9 cellular contexts compared by ENCODE assay signal in genomic region chr16:1983053-1983543, GRCh38. TPM values are rescaled to one million over a fixed set of nuclear protein-coding genes. Genes with fewer than 3 reads are reported as not detected.
A peak's percentile ranks its signal among the peaks of the same experiment; 100 is the strongest.
DNase-seq lines count a peak whose midpoint lies in the region; ATAC-seq and TF ChIP-seq lines count a peak whose summit lies in the region.
"Had no signal": no experiment of that assay in that cellular context is flagged by ENCODE, and none has a peak within 500 bp of the region (broad histone marks: within the 10 kb centered on the region; RNA-seq: fewer than 3 reads in every experiment).

No MANE protein-coding gene starts in this region.

- intact Hi-C loops in left lung (cut with DNase I) = no loop called here

- TF ChIP-seq POLR2A in suprapubic skin (IDR thresholded peaks at IDR 0.05) = no peak

- H3K27ac ChIP-seq in left lung = peak overlapping the region; percentile 63 to 88
- peak overlapping the region; percentile 74 for H3K27ac ChIP-seq in suprapubic skin

- ATAC-seq in left lung (no peak), HG03432 (IDR thresholded peaks at IDR 0.05; ENCODE audit: unreplicated experiment) (no peak), HG03280 (IDR thresholded peaks at IDR 0.05; ENCODE audit: unreplicated experiment) (no peak), HG03439 (IDR thresholded peaks at IDR 0.05; ENCODE audit: unreplicated experiment) (no peak)

- peaks cover 10% of the 10 kb centered on the region for H3K36me3 Mint-ChIP-seq in T-helper 2 cell treated with Interferon-gamma antibody and Interleukin-4, amounts not matched to agents 5 μg/mL and 100 μg/mL, for 36 hours (ENCODE audit: low read depth)
- peaks cover 16% of the 10 kb centered on the region for H3K36me3 Mint-ChIP-seq in activated naive CD8-positive, alpha-beta T cell treated with anti-CD3 and anti-CD28 coated beads for 36 hours

- H3K4me1 ChIP-seq in left lung (peaks cover 15 to 34% of the 10 kb centered on the region in 2 donors), suprapubic skin (peaks cover 66% of the 10 kb centered on the region)

- H3K4me1 Mint-ChIP-seq in T-helper 2 cell treated with Interferon-gamma antibody and Interleukin-4, amounts not matched to agents 5 μg/mL and 100 μg/mL, for 36 hours (ENCODE audit: low read depth) = peaks cover 12% of the 10 kb centered on the region
- H3K4me1 Mint-ChIP-seq in activated naive CD8-positive, alpha-beta T cell treated with anti-CD3 and anti-CD28 coated beads for 36 hours = peaks cover 17% of the 10 kb centered on the region

- WGBS in suprapubic skin = 30% methylated on average over 18 of the region's 18 CpGs

- peaks cover 30% of the 10 kb centered on the region for H3K27me3 Mint-ChIP-seq in T-helper 2 cell treated with Interferon-gamma antibody and Interleukin-4, amounts not matched to agents 5 μg/mL and 100 μg/mL, for 36 hours (ENCODE audit: low read depth)
- H3K27me3 Mint-ChIP-seq in activated naive CD8-positive, alpha-beta T cell treated with anti-CD3 and anti-CD28 coated beads for 36 hours = peaks cover 37% of the 10 kb centered on the region

- TF ChIP-seq EP300 in suprapubic skin (IDR thresholded peaks at IDR 0.05) = no peak

- H3K27ac Mint-ChIP-seq in T-helper 2 cell treated with Interferon-gamma antibody and Interleukin-4, amounts not matched to agents 5 μg/mL and 100 μg/mL, for 36 hours = no peak overlapping the region
- H3K27ac Mint-ChIP-seq in activated naive CD8-positive, alpha-beta T cell treated with anti-CD3 and anti-CD28 coated beads for 36 hours = no peak overlapping the region

- no peaks in the 10 kb centered on the region for H3K9me3 Mint-ChIP-seq in T-helper 2 cell treated with Interferon-gamma antibody and Interleukin-4, amounts not matched to agents 5 μg/mL and 100 μg/mL, for 36 hours
- no peaks in the 10 kb centered on the region for H3K9me3 Mint-ChIP-seq in activated naive CD8-positive, alpha-beta T cell treated with anti-CD3 and anti-CD28 coated beads for 36 hours

- H3K36me3 ChIP-seq in left lung (peaks cover 0 to 39% of the 10 kb centered on the region in 2 donors), suprapubic skin (peaks cover 17% of the 10 kb centered on the region)

- H3K9me3 ChIP-seq in left lung = no peaks in the 10 kb centered on the region
- H3K9me3 ChIP-seq in suprapubic skin = no peaks in the 10 kb centered on the region

- H3K4me3 Mint-ChIP-seq in T-helper 2 cell treated with Interferon-gamma antibody and Interleukin-4, amounts not matched to agents 5 μg/mL and 100 μg/mL, for 36 hours = peak overlapping the region; percentile 69
- H3K4me3 Mint-ChIP-seq in activated naive CD8-positive, alpha-beta T cell treated with anti-CD3 and anti-CD28 coated beads for 36 hours = peak overlapping the region; percentile 70

- H3K4me3 ChIP-seq in left lung = peak overlapping the region; percentile 71 to 88
- peak overlapping the region; percentile 74 for H3K4me3 ChIP-seq in suprapubic skin

- TF ChIP-seq CTCF in left lung (IDR thresholded peaks at IDR 0.05) (no peak), suprapubic skin (IDR thresholded peaks at IDR 0.05) (no peak)

- H3K27me3 ChIP-seq in left lung = peaks cover 24 to 58% of the 10 kb centered on the region in 2 donors
- H3K27me3 ChIP-seq in suprapubic skin = peaks cover 22% of the 10 kb centered on the region

- DNase-seq in T-helper 2 cell treated with Interferon-gamma antibody and Interleukin-4, amounts not matched to agents 5 μg/mL and 100 μg/mL, for 36 hours (ENCODE audit: low spot score) = no peak
- no peak for DNase-seq in T-helper 2 cell
- no peak for DNase-seq in activated naive CD8-positive, alpha-beta T cell treated with anti-CD3 and anti-CD28 coated beads for 36 hours
- no peak for DNase-seq in left lung
- DNase-seq in suprapubic skin (ENCODE audit: low spot score in 2 of 2) = no peak

RNA-seq across cellular contexts. Expression of gene GFER, which starts 0.9 kb away (rescaled TPM):
- 10 to 100 TPM; 27.3 to 29.5 TPM for total RNA-seq in activated naive CD8-positive, alpha-beta T cell treated with anti-CD3 and anti-CD28 coated beads for 36 hours
- total RNA-seq in left lung (10 to 100 TPM; 25.8 to 26.1 TPM), suprapubic skin (10 to 100 TPM in 1 of 4 donors, 1 to 10 TPM in 3; 7.0 to 11.2 (median 9.5) TPM)

RNA-seq across cellular contexts. Expression of gene NOXO1, which starts 1.8 kb away (rescaled TPM):
- under 1 TPM in 1 of 2 experiments, not detected in 1; 0.35 TPM for total RNA-seq in activated naive CD8-positive, alpha-beta T cell treated with anti-CD3 and anti-CD28 coated beads for 36 hours
- 1 to 10 TPM; 4.4 to 5.6 TPM for total RNA-seq in left lung
- 1 to 10 TPM in 3 of 4 donors, not detected in 1; 1.1 to 3.1 (median 2.0) TPM for total RNA-seq in suprapubic skin

RNA-seq across cellular contexts. Expression of gene SYNGR3, which starts 6.7 kb away (rescaled TPM):
- total RNA-seq in activated naive CD8-positive, alpha-beta T cell treated with anti-CD3 and anti-CD28 coated beads for 36 hours = 1 to 10 TPM; 2.0 to 3.5 TPM
- under 1 TPM; 0.31 to 0.32 TPM for total RNA-seq in left lung
- total RNA-seq in suprapubic skin = 1 to 10 TPM in 1 of 4 donors, under 1 TPM in 2, not detected in 1; 0.42 to 1.7 (median 0.60) TPM

RNA-seq across cellular contexts. Expression of gene TBL3, which starts 11.2 kb away (rescaled TPM):
- total RNA-seq in activated naive CD8-positive, alpha-beta T cell treated with anti-CD3 and anti-CD28 coated beads for 36 hours = 10 to 100 TPM; 66.3 to 72.6 TPM
- total RNA-seq in left lung = 10 to 100 TPM; 25.8 to 30.9 TPM
- 10 to 100 TPM; 49.2 to 73.5 (median 57.2) TPM for total RNA-seq in suprapubic skin

RNA-seq across cellular contexts. Expression of gene RNF151, which starts 16.4 kb away (rescaled TPM):
- not detected for total RNA-seq in activated naive CD8-positive, alpha-beta T cell treated with anti-CD3 and anti-CD28 coated beads for 36 hours
- total RNA-seq in left lung (not detected), suprapubic skin (not detected)
- total RNA-seq: pulmonary artery endothelial cell had no signal
